ENCODE assay signal across 34 cellular contexts in genomic region chr4:155481150-155481549, GRCh38.
DNase-seq lines count a peak whose midpoint lies in the region; ATAC-seq, FAIRE-seq and TF ChIP-seq lines count a peak whose summit lies in the region.
"Had no signal": no experiment of that assay in that cellular context is flagged by ENCODE, and none has a peak within 500 bp of the region (broad histone marks: within the 10 kb centered on the region; RNA-seq: fewer than 3 reads in every experiment).

No MANE protein-coding gene starts in this region.

- POLR2A ChIA-PET in A549 (lab: Yijun Ruan, JAX), result no interaction called here
- POLR2A ChIA-PET in GM12878 (lab: Charles Lee), result interaction anchor here (0.8 kb wide), 1 partner anchor 10 kb away, joined by 3 read pairs; no protein-coding TSS in a partner anchor

- FAIRE-seq in A549 (lab: Jason Lieb, UNC), result no peak
- FAIRE-seq in GM12878 (lab: Jason Lieb, UNC), result no peak
- FAIRE-seq: A204.1, D721Med had no signal

- H2AFZ ChIP-seq in Karpas-422 (ENCODE audit: low read length) (0 out of 2 replicates have a peak overlapping the region, but pooled peaks have one; percentile 4), GM12878 (ENCODE audit: control insufficient read depth, low read depth, low read length) (no peak overlapping the region)

- H3K9ac ChIP-seq in Karpas-422 (ENCODE audit: low read length), result no peak overlapping the region
- H3K9ac ChIP-seq in GM12878 (ENCODE audit: control insufficient read depth, insufficient read depth, low read length), result no peak overlapping the region
- H3K9ac ChIP-seq: BLaER1; BLaER1 treated with 17β-estradiol and CSF1 and Interleukin-3, amounts not matched to agents 10 nM and 100 nM had no signal

- DNase-seq in A549 (ENCODE audit: low read depth in 1 of 2, low spot score in 1 of 2) (no peak), Karpas-422 (no peak), GM12878 (ENCODE audit: low read depth, low spot score) (no peak), tibial artery (no peak), Right ventricle myocardium superior (no peak), NCI-H146 (lab: John Stamatoyannopoulos, UW) (no peak), NCI-H1092 treated with DMSO at 0.1 percent for 48 hours (lab: John Stamatoyannopoulos, UW) (no peak)
- DNase-seq: 8988T; ACHN; AML-193; BE2C; C1 segment of cervical spinal cord; Caco-2; Calu3; CD4-positive, alpha-beta memory T cell; CD4-positive, alpha-beta T cell; CD4-positive, CD25-positive, alpha-beta regulatory T cell; CD8-positive, alpha-beta memory T cell; CD8-positive, alpha-beta T cell; COR-L47; DMS 273 treated with DMSO at 0.1 percent for 48 hours; DMS153; DMS53; DMS79; DMS79 treated with DMSO at 0.1 percent for 48 hours; DND-41; EL had no signal

- H3K27ac ChIP-seq in A549, result no peak overlapping the region
- H3K27ac ChIP-seq in Karpas-422 (ENCODE audit: low read length), result no peak overlapping the region
- no peak overlapping the region for H3K27ac ChIP-seq in GM12878 (ENCODE audit: control insufficient read depth, insufficient read depth)
- peak overlapping the region; percentile 17 to 53 for H3K27ac ChIP-seq in tibial artery
- H3K27ac ChIP-seq: 22Rv1; BLaER1; BLaER1 treated with 17β-estradiol and CSF1 and Interleukin-3, amounts not matched to agents 10 nM and 100 nM; C4-2B had no signal

- no peaks in the 10 kb centered on the region for H4K20me1 ChIP-seq in Karpas-422 (ENCODE audit: insufficient read depth, low read depth, low read length)
- no peaks in the 10 kb centered on the region for H4K20me1 ChIP-seq in GM12878 (ENCODE audit: control insufficient read depth, insufficient read depth)
- H4K20me1 ChIP-seq: BLaER1; BLaER1 treated with 17β-estradiol and CSF1 and Interleukin-3, amounts not matched to agents 10 nM and 100 nM had no signal

- H3K4me1 ChIP-seq in A549, result no peaks in the 10 kb centered on the region
- peaks cover 25% of the 10 kb centered on the region for H3K4me1 ChIP-seq in Karpas-422 (ENCODE audit: low read length)
- no peaks in the 10 kb centered on the region for H3K4me1 ChIP-seq in GM12878 (ENCODE audit: control insufficient read depth, insufficient read depth, low read length)
- H3K4me1 ChIP-seq in tibial artery, result peaks cover 0 to 52% (median 19%) of the 10 kb centered on the region in 4 donors
- H3K4me1 ChIP-seq: BE2C; BLaER1; BLaER1 treated with 17β-estradiol and CSF1 and Interleukin-3, amounts not matched to agents 10 nM and 100 nM had no signal

- no peak overlapping the region for H3K4me2 ChIP-seq in A549
- H3K4me2 ChIP-seq in Karpas-422 (ENCODE audit: low read depth, low read length, poor library complexity, severe bottlenecking), result no peak overlapping the region
- H3K4me2 ChIP-seq in GM12878 (ENCODE audit: control insufficient read depth, insufficient read depth), result no peak overlapping the region
- H3K4me2 ChIP-seq: BLaER1; BLaER1 treated with 17β-estradiol and CSF1 and Interleukin-3, amounts not matched to agents 10 nM and 100 nM had no signal

- CTCF ChIA-PET in A549 (lab: Yijun Ruan, JAX), result no interaction called here
- CTCF ChIA-PET in GM12878 (lab: Yijun Ruan, JAX), result interaction anchor here (2.1 kb wide), 1 partner anchor 15 kb away, joined by 8 read pairs; no protein-coding TSS in a partner anchor

- TF ChIP-seq POLR2A in A549 (IDR thresholded peaks at IDR 0.05; ENCODE audit: low read length), result no peak
- TF ChIP-seq POLR2A in GM12878 (IDR thresholded peaks at IDR 0.05; ENCODE audit: low read depth, low read length), result no peak

- no peaks in the 10 kb centered on the region for H3K27me3 ChIP-seq in Karpas-422 (ENCODE audit: low read length)
- H3K27me3 ChIP-seq in GM12878 (replicated peaks in 1 of 2; ENCODE audit: control insufficient read depth in 2 of 2, insufficient read depth in 2 of 2, low read length in 1 of 2), result no peaks in the 10 kb centered on the region
- H3K27me3 ChIP-seq in tibial artery, result no peaks in the 10 kb centered on the region
- H3K27me3 ChIP-seq: BE2C; BLaER1; BLaER1 treated with 17β-estradiol and CSF1 and Interleukin-3, amounts not matched to agents 10 nM and 100 nM had no signal

- SMC1A ChIA-PET in GM12878 (lab: Charles Lee; ENCODE audit: uncharacterized antibody, unreplicated experiment), result no interaction called here

- no peak for TF ChIP-seq EP300 in A549 (IDR thresholded peaks at IDR 0.05)
- no peak for TF ChIP-seq EP300 in GM12878 (IDR thresholded peaks at IDR 0.05; ENCODE audit: borderline replicate concordance in 1 of 2, control insufficient read depth in 1 of 2, low read depth in 2 of 2, low read length in 2 of 2)

- in situ Hi-C loops in GM12878 (cut with MboI), result no loop called here

- H3K9me3 ChIP-seq in A549 (no peaks in the 10 kb centered on the region), Karpas-422 (ENCODE audit: low read length) (no peaks in the 10 kb centered on the region), GM12878 (replicated peaks; ENCODE audit: control insufficient read depth, insufficient read depth, low read length) (no peaks in the 10 kb centered on the region), tibial artery (no peaks in the 10 kb centered on the region)
- H3K9me3 ChIP-seq: BE2C; BLaER1; BLaER1 treated with 17β-estradiol and CSF1 and Interleukin-3, amounts not matched to agents 10 nM and 100 nM; Caco-2 had no signal

- H3K36me3 ChIP-seq in Karpas-422 (ENCODE audit: insufficient read depth, low read length) (no peaks in the 10 kb centered on the region), GM12878 (ENCODE audit: control insufficient read depth in 2 of 2, insufficient read depth in 2 of 2, low read length in 1 of 2) (no peaks in the 10 kb centered on the region), tibial artery (no peaks in the 10 kb centered on the region)
- H3K36me3 ChIP-seq: BE2C; BLaER1; BLaER1 treated with 17β-estradiol and CSF1 and Interleukin-3, amounts not matched to agents 10 nM and 100 nM had no signal

- no TSS peak for BruUV-seq in GM12878 (replicated peaks; lab: Mats Ljungman, UMichigan)

- no peak for TF ChIP-seq CTCF in A549 (IDR thresholded peaks at IDR 0.05)
- no peak for TF ChIP-seq CTCF in GM12878 (IDR thresholded peaks at IDR 0.05 in 2 of 3, conservative IDR thresholded peaks at IDR 0.05 in 1 of 3; ENCODE audit: control insufficient read depth in 2 of 3, extremely low read depth in 1 of 3, insufficient read depth in 1 of 3, low read depth in 3 of 3, low read length in 3 of 3)
- no peak for TF ChIP-seq CTCF in tibial artery (IDR thresholded peaks at IDR 0.05)

- 28% methylated on average over 4 of the region's 4 CpGs for WGBS in A549 (ENCODE audit: missing lambda C conversion rate)
- WGBS in GM12878 (ENCODE audit: insufficient coverage, insufficient replicate concordance, low lambda C conversion rate, missing lambda C conversion rate), result 64% methylated on average over 4 of the region's 4 CpGs

- TF ChIP-seq RAD21 in A549 (conservative IDR thresholded peaks at IDR 0.05 in 1 of 2, IDR thresholded peaks at IDR 0.05 in 1 of 2) (no peak), GM12878 (IDR thresholded peaks at IDR 0.05; ENCODE audit: insufficient read depth, low read depth, low read length) (no peak)

- ATAC-seq in A549 (no peak), GM12878 (no peak), Right ventricle myocardium superior (ENCODE audit: poor library complexity) (no peak), GM18511 (IDR thresholded peaks at IDR 0.05; ENCODE audit: unreplicated experiment) (no peak)
- ATAC-seq: CD8-positive, alpha-beta T cell had no signal

- H3K4me3 ChIP-seq in A549 (no peak overlapping the region), Karpas-422 (ENCODE audit: low read length) (no peak overlapping the region), GM12878 (no peak overlapping the region), tibial artery (no peak overlapping the region)
- H3K4me3 ChIP-seq: BLaER1; BLaER1 treated with 17β-estradiol and CSF1 and Interleukin-3, amounts not matched to agents 10 nM and 100 nM had no signal

- RAD21 ChIA-PET in GM12878 (lab: Charles Lee; ENCODE audit: unreplicated experiment), result no interaction called here

- H3K79me2 ChIP-seq in Karpas-422 (ENCODE audit: low read length), result no peaks in the 10 kb centered on the region
- H3K79me2 ChIP-seq in GM12878 (ENCODE audit: control insufficient read depth, insufficient read depth, low read length), result no peaks in the 10 kb centered on the region

- intact Hi-C loops in GM12878 (cut with micrococcal nuclease; ENCODE audit: unreplicated experiment) (no loop called here), tibial artery (cut with DNase I; ENCODE audit: low total_unique reads) (no loop called here), Right ventricle myocardium superior (cut with DNase I) (no loop called here)

- no peaks in the 10 kb centered on the region for H3K9me2 ChIP-seq in Karpas-422 (replicated peaks; ENCODE audit: insufficient read depth, low read length)

TF ChIP-seq in A549, 52 proteins besides CTCF, POLR2A, EP300 and RAD21 (continues in another document):
- TF ChIP-seq HOXA7 (CRISPR knock-in tag; IDR thresholded peaks at IDR 0.05) (no peak), ZC3H11A (IDR thresholded peaks at IDR 0.05) (no peak), KDM1A (IDR thresholded peaks at IDR 0.05; ENCODE audit: low read depth) (no peak), CBX8 (IDR thresholded peaks at IDR 0.05) (peak; percentile 77; the same call in 1 of the 2 replicates), RNF2 (IDR thresholded peaks at IDR 0.05; ENCODE audit: borderline replicate concordance, low read depth) (peak; percentile 86), EHF (CRISPR knock-in tag; IDR thresholded peaks at IDR 0.05) (no peak), RARB (CRISPR knock-in tag; IDR thresholded peaks at IDR 0.05) (no peak)

TF ChIP-seq in GM12878, 131 proteins besides CTCF, POLR2A, EP300 and RAD21:
- no peak for TF ChIP-seq E4F1 (IDR thresholded peaks at IDR 0.05; ENCODE audit: borderline replicate concordance, partially characterized antibody)
- 0 out of 2 replicates have a peak, but pooled peaks have one; percentile 29 for TF ChIP-seq BMI1 (IDR thresholded peaks at IDR 0.05; ENCODE audit: borderline replicate concordance)
TF ChIP-seq in GM12878: peak in this region for 1.

Comparison
In these comparisons a context has a peak if more than half of its experiments do, and no peak if none do; other contexts are left out.
1. H3K27ac ChIP-seq: peak in tibial artery (2 of 2); none in A549 (0 of 2), Karpas-422 (single experiment) and GM12878 (single experiment).